In the genomic region with DNA sequence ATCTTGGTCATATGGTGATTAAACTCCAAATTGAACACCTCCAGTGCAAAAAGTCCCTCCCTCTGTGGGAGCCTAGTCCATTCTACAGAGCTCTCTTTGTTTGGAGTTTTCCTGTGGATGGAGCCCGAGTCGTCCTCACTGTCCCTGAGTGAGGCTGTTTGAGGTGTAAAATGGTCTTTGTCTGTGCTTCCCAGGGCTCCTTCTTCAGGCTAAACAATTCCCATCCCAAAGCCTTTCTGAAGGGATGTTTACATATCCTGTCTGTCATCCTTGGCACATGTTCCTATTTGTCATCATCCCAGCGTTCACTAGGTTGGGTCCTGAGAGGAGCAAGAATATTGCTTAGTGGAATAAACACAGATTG, we compare ENCODE assay signal across 11 cellular contexts.
DNase-seq lines count a peak whose midpoint lies in the region; ATAC-seq and TF ChIP-seq lines count a peak whose summit lies in the region.
"Had no signal": no experiment of that assay in that cellular context is flagged by ENCODE, and none has a peak within 500 bp of the region (broad histone marks: within the 10 kb centered on the region; RNA-seq: fewer than 3 reads in every experiment).

No MANE protein-coding gene starts in this region.

- H3K4me1 ChIP-seq in HUES64 (ENCODE audit: insufficient read depth, low read length) (peaks cover 23% of the 10 kb centered on the region), hepatocyte (ENCODE audit: insufficient read depth) (peaks cover 26% of the 10 kb centered on the region)

- no peaks in the 10 kb centered on the region for H3K9me2 ChIP-seq in hepatocyte (replicated peaks; ENCODE audit: insufficient read depth)

- H3K36me3 Mint-ChIP-seq in WTC11: no peaks in the 10 kb centered on the region
- H3K36me3 Mint-ChIP-seq: natural killer cell had no signal

- H3K9me3 ChIP-seq in HUES64 (ENCODE audit: insufficient read depth, low read depth, low read length): no peaks in the 10 kb centered on the region
- H3K9me3 ChIP-seq in hepatocyte (ENCODE audit: low read depth): no peaks in the 10 kb centered on the region
- H3K9me3 ChIP-seq: heart left ventricle had no signal

- H3K4me3 ChIP-seq in HUES64 (ENCODE audit: low read length) (no peak overlapping the region), hepatocyte (no peak overlapping the region)
- H3K4me3 ChIP-seq: heart left ventricle had no signal

- WGBS in HUES64: 6% methylated on average over 2 of the region's 3 CpGs
- WGBS in hepatocyte (ENCODE audit: low lambda C conversion rate, missing lambda C conversion rate): 37% methylated on average over 3 of the region's 3 CpGs

- no peaks in the 10 kb centered on the region for H3K27me3 Mint-ChIP-seq in WTC11 (ENCODE audit: low read depth)

- peaks cover 26% of the 10 kb centered on the region for H3K4me1 Mint-ChIP-seq in WTC11
- H3K4me1 Mint-ChIP-seq: natural killer cell had no signal

- H3K27ac ChIP-seq in HUES64 (ENCODE audit: low read depth, low read length) (peak overlapping the region; percentile 47; the same call in 1 of the 2 replicates), hepatocyte (peak overlapping the region; percentile 33)
- H3K27ac ChIP-seq: C4-2B had no signal

- H4K20me1 ChIP-seq in hepatocyte (ENCODE audit: insufficient read depth, poor library complexity, severe bottlenecking): no peaks in the 10 kb centered on the region

- H3K4me3 Mint-ChIP-seq in WTC11: no peak overlapping the region
- H3K4me3 Mint-ChIP-seq: natural killer cell had no signal

- POLR2A ChIA-PET in WTC11 (lab: Charles Lee): no interaction called here

- H3K27me3 ChIP-seq in HUES64 (ENCODE audit: insufficient read depth, low read length) (no peaks in the 10 kb centered on the region), hepatocyte (no peaks in the 10 kb centered on the region)
- H3K27me3 ChIP-seq: heart left ventricle had no signal

- no peaks in the 10 kb centered on the region for H3K9me3 Mint-ChIP-seq in WTC11
- H3K9me3 Mint-ChIP-seq: natural killer cell had no signal

- TF ChIP-seq CTCF in WTC11 (IDR thresholded peaks at IDR 0.05): no peak
- TF ChIP-seq CTCF in hepatocyte (IDR thresholded peaks at IDR 0.05; ENCODE audit: poor library complexity): no peak

- H3K27ac Mint-ChIP-seq in WTC11: no peak overlapping the region
- H3K27ac Mint-ChIP-seq: natural killer cell had no signal

- H3K4me2 ChIP-seq in hepatocyte: no peak overlapping the region

- no peak overlapping the region for H3K9ac ChIP-seq in HUES64 (ENCODE audit: low read depth, low read length)

- DNase-seq in AG08396 (ENCODE audit: low spot score) (peak; percentile 61), WTC11 (ENCODE audit: low spot score) (no peak), hepatocyte (ENCODE audit: low spot score) (no peak), MV-4-11 (lab: John Stamatoyannopoulos, UW) (no peak), NCI-H1930 (lab: John Stamatoyannopoulos, UW) (no peak)
- DNase-seq: heart left ventricle, natural killer cell had no signal

- CTCF ChIA-PET in WTC11 (lab: Charles Lee): interaction anchor here (1.0 kb wide), 1 partner anchor 67 kb away, joined by 6 read pairs; no protein-coding TSS in a partner anchor

- H3K36me3 ChIP-seq in HUES64 (ENCODE audit: insufficient read depth, low read length): 0 out of 2 replicates have a peak, but pooled peaks cover 3% of the 10 kb centered on the region
- H3K36me3 ChIP-seq in hepatocyte (replicated peaks; ENCODE audit: insufficient read depth, low read depth): no peaks in the 10 kb centered on the region

- H3K79me2 ChIP-seq in hepatocyte: no peaks in the 10 kb centered on the region

- peak; percentile 33; the same call in 1 of the 2 replicates for ATAC-seq in WTC11
- no peak for ATAC-seq in GM19351 (IDR thresholded peaks at IDR 0.05; ENCODE audit: unreplicated experiment)
- ATAC-seq in GM19463 (IDR thresholded peaks at IDR 0.05; ENCODE audit: unreplicated experiment): no peak
- ATAC-seq: natural killer cell had no signal

- no peak overlapping the region for H2AFZ ChIP-seq in hepatocyte

TF ChIP-seq in WTC11, 78 proteins besides CTCF, POLR2A, EP300 and RAD21:
- no peak for TF ChIP-seq GRHL2 (CRISPR knock-in tag; IDR thresholded peaks at IDR 0.05; ENCODE audit: insufficient replicate concordance, severe bottlenecking)
- TF ChIP-seq ATF2 (CRISPR knock-in tag; IDR thresholded peaks at IDR 0.05; ENCODE audit: borderline replicate concordance, low read depth): no peak
- TF ChIP-seq, protein P1, sequence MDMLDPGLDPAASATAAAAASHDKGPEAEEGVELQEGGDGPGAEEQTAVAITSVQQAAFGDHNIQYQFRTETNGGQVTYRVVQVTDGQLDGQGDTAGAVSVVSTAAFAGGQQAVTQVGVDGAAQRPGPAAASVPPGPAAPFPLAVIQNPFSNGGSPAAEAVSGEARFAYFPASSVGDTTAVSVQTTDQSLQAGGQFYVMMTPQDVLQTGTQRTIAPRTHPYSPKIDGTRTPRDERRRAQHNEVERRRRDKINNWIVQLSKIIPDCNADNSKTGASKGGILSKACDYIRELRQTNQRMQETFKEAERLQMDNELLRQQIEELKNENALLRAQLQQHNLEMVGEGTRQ (CRISPR knock-in tag; IDR thresholded peaks at IDR 0.05): no peak
- no peak for TF ChIP-seq SP1 (CRISPR knock-in tag; conservative IDR thresholded peaks at IDR 0.05)
- no peak for TF ChIP-seq FOXJ3 (CRISPR knock-in tag; IDR thresholded peaks at IDR 0.05; ENCODE audit: borderline replicate concordance)
- no peak for TF ChIP-seq ZMAT4 (CRISPR knock-in tag; IDR thresholded peaks at IDR 0.05)
